11 cellular contexts compared by ENCODE assay signal in genomic region chr13:110396476-110396875, GRCh38.
DNase-seq lines count a peak whose midpoint lies in the region; ATAC-seq and TF ChIP-seq lines count a peak whose summit lies in the region.
"Had no signal": no experiment of that assay in that cellular context is flagged by ENCODE, and none has a peak within 500 bp of the region (broad histone marks: within the 10 kb centered on the region; RNA-seq: fewer than 3 reads in every experiment).

No MANE protein-coding gene starts in this region.

- intact Hi-C loops in PC-3 (cut with micrococcal nuclease) = no loop called here

- DNase-seq in PC-3 = no peak
- DNase-seq in chondrocyte (ENCODE audit: low spot score) = no peak
- DNase-seq in thoracic aorta (ENCODE audit: low spot score) = no peak
- no peak for DNase-seq in NCI-H2029 (lab: John Stamatoyannopoulos, UW)
- DNase-seq in occipital lobe (lab: John Stamatoyannopoulos, UW) = no peak
- no peak for DNase-seq in DMS 273 (lab: John Stamatoyannopoulos, UW; ENCODE audit: unreplicated experiment)
- DNase-seq: activated CD4-positive, alpha-beta T cell treated with anti-CD3 and anti-CD28 coated beads for 36 hours; NCI-H1436 treated with DMSO at 0.1 percent for 48 hours; NCI-H774 had no signal

- no peaks in the 10 kb centered on the region for H3K9me3 ChIP-seq in PC-3 (ENCODE audit: low read length)
- H3K9me3 ChIP-seq in muscle layer of colon (ENCODE audit: low read length) = no peaks in the 10 kb centered on the region
- no peaks in the 10 kb centered on the region for H3K9me3 ChIP-seq in thoracic aorta

- H3K9me2 ChIP-seq in PC-3 (replicated peaks; ENCODE audit: low read length) = no peaks in the 10 kb centered on the region

- H3K27ac ChIP-seq in PC-3 (ENCODE audit: low read length) (peak overlapping the region; percentile 100), muscle layer of colon (ENCODE audit: low read depth, low read length) (peak overlapping the region; percentile 71), thoracic aorta (peak overlapping the region; percentile 98 to 99)

- peak overlapping the region; percentile 82 for H3K9ac ChIP-seq in PC-3 (ENCODE audit: low read length)
- peak overlapping the region; percentile 2 for H3K9ac ChIP-seq in muscle layer of colon (ENCODE audit: low read length)

- H3F3A ChIP-seq in PC-3 (ENCODE audit: low read length, unreplicated experiment) = peaks cover 9% of the 10 kb centered on the region

- H3K4me1 ChIP-seq in PC-3 (ENCODE audit: insufficient read depth, low read length) (peaks cover 38% of the 10 kb centered on the region), muscle layer of colon (ENCODE audit: insufficient read depth, low read length) (peaks cover 82% of the 10 kb centered on the region), thoracic aorta (ENCODE audit: control insufficient read depth in 1 of 2, low read depth in 2 of 2) (peaks cover 73 to 94% of the 10 kb centered on the region in 2 donors)

- H3K4me2 ChIP-seq in PC-3 (ENCODE audit: low read length) = peak overlapping the region; percentile 66

- peak overlapping the region; percentile 98 for H3K27ac Mint-ChIP-seq in chondrocyte (ENCODE audit: unreplicated experiment)
- H3K27ac Mint-ChIP-seq: activated CD4-positive, alpha-beta T cell treated with anti-CD3 and anti-CD28 coated beads for 36 hours had no signal

- H3K9me3 Mint-ChIP-seq in chondrocyte (ENCODE audit: low read depth) = no peaks in the 10 kb centered on the region

- no TSS peak for BruUV-seq in PC-3 (replicated peaks; lab: Mats Ljungman, UMichigan)

- POLR2A ChIA-PET in PC-3 (lab: Charles Lee; ENCODE audit: unreplicated experiment) = no interaction called here

- no peaks in the 10 kb centered on the region for H3K27me3 ChIP-seq in PC-3 (ENCODE audit: low read length)
- no peaks in the 10 kb centered on the region for H3K27me3 ChIP-seq in muscle layer of colon (ENCODE audit: control insufficient read depth in 1 of 2, insufficient read depth in 2 of 2, low read length in 2 of 2)
- no peaks in the 10 kb centered on the region for H3K27me3 ChIP-seq in thoracic aorta (replicated peaks; ENCODE audit: insufficient read depth)

- no peak; the same call in 1 of the 2 replicates for ATAC-seq in PC-3
- ATAC-seq in thoracic aorta (ENCODE audit: insufficient number of reproducible peaks, low FRiP score, low read depth) = peak; percentile 8
- ATAC-seq in HG03520 (IDR thresholded peaks at IDR 0.05; ENCODE audit: unreplicated experiment) = no peak
- ATAC-seq: activated CD4-positive, alpha-beta T cell treated with anti-CD3 and anti-CD28 coated beads for 36 hours had no signal

- no peaks in the 10 kb centered on the region for H4K20me1 ChIP-seq in PC-3 (ENCODE audit: low read length)

- H3K79me2 ChIP-seq in PC-3 (ENCODE audit: low read length) = peaks cover 7% of the 10 kb centered on the region

- H3K27me3 Mint-ChIP-seq in chondrocyte (ENCODE audit: low read depth) = no peaks in the 10 kb centered on the region

- H3K36me3 ChIP-seq in PC-3 (ENCODE audit: low read depth, low read length) = peaks cover 5% of the 10 kb centered on the region; the same call in 1 of the 2 replicates
- no peaks in the 10 kb centered on the region for H3K36me3 ChIP-seq in muscle layer of colon (ENCODE audit: insufficient read depth, low read length)
- H3K36me3 ChIP-seq in thoracic aorta = no peaks in the 10 kb centered on the region

- H3K4me3 Mint-ChIP-seq in chondrocyte (ENCODE audit: unreplicated experiment) = peak overlapping the region; percentile 29
- H3K4me3 Mint-ChIP-seq: activated CD4-positive, alpha-beta T cell treated with anti-CD3 and anti-CD28 coated beads for 36 hours had no signal

- CTCF ChIA-PET in PC-3 (lab: Charles Lee) = no interaction called here

- peaks cover 98% of the 10 kb centered on the region for H3K4me1 Mint-ChIP-seq in chondrocyte (ENCODE audit: low read depth)
- H3K4me1 Mint-ChIP-seq: activated CD4-positive, alpha-beta T cell treated with anti-CD3 and anti-CD28 coated beads for 36 hours had no signal

- no peak for TF ChIP-seq CTCF in PC-3 (conservative IDR thresholded peaks at IDR 0.05; ENCODE audit: low read depth, low read length)
- TF ChIP-seq CTCF in chondrocyte (IDR thresholded peaks at IDR 0.05) = no peak
- TF ChIP-seq CTCF in thoracic aorta (IDR thresholded peaks at IDR 0.05) = no peak

- no peak overlapping the region for H2AFZ ChIP-seq in PC-3 (ENCODE audit: low read length)

- H3K36me3 Mint-ChIP-seq in chondrocyte (ENCODE audit: low read depth) = peaks cover 18% of the 10 kb centered on the region

- H3K4me3 ChIP-seq in PC-3 (ENCODE audit: low read length) = no peak overlapping the region
- no peak overlapping the region for H3K4me3 ChIP-seq in muscle layer of colon (ENCODE audit: low read depth in 1 of 2, low read length in 2 of 2)
- peak overlapping the region; percentile 46 for H3K4me3 ChIP-seq in thoracic aorta
